8 cellular contexts compared by ENCODE assay signal in genomic region chr10:110006358-110007170, GRCh38. TPM values are rescaled to one million over a fixed set of nuclear protein-coding genes. Genes with fewer than 3 reads are reported as not detected.
DNase-seq lines count a peak whose midpoint lies in the region; ATAC-seq and TF ChIP-seq lines count a peak whose summit lies in the region.

No MANE protein-coding gene starts in this region.

- peaks cover 37% of the 10 kb centered on the region for H3K4me1 Mint-ChIP-seq in CD4-positive, alpha-beta T cell (ENCODE audit: low read depth)
- peaks cover 41% of the 10 kb centered on the region for H3K4me1 Mint-ChIP-seq in stimulated activated memory B cell treated with anti-CD40 and anti-IgM and Interleukin-4, amounts not matched to agents 10 μg/mL and 1 μg/mL and 100 μg/mL, for 72 hours

- peaks cover 27% of the 10 kb centered on the region for H3K36me3 Mint-ChIP-seq in CD4-positive, alpha-beta T cell (ENCODE audit: low read depth)
- H3K36me3 Mint-ChIP-seq in stimulated activated memory B cell treated with anti-CD40 and anti-IgM and Interleukin-4, amounts not matched to agents 10 μg/mL and 1 μg/mL and 100 μg/mL, for 72 hours: no peaks in the 10 kb centered on the region

- POLR2A ChIA-PET in CD4-positive, alpha-beta T cell (lab: Charles Lee): interaction anchor here (1.0 to 4.1 kb wide), 7 partner anchors 28 to 298 kb away, joined by 3 to 69 read pairs (median 6); partner anchors contain the start of gene SMNDC1

- ATAC-seq in CD4-positive, alpha-beta T cell (ENCODE audit: poor library complexity): no peak
- ATAC-seq in right lobe of liver (no peak), thoracic aorta (ENCODE audit: insufficient number of reproducible peaks, low FRiP score, low read depth) (no peak), HG03378 (IDR thresholded peaks at IDR 0.05; ENCODE audit: unreplicated experiment) (no peak), GM21526 (IDR thresholded peaks at IDR 0.05; ENCODE audit: low FRiP score, unreplicated experiment) (no peak)
- ATAC-seq in stimulated activated memory B cell treated with anti-CD40 and anti-IgM and Interleukin-4, amounts not matched to agents 10 μg/mL and 1 μg/mL and 100 μg/mL, for 72 hours: no peak

- H3K9me3 ChIP-seq in CD4-positive, alpha-beta T cell (ENCODE audit: control insufficient read depth, low read length): no peaks in the 10 kb centered on the region
- H3K9me3 ChIP-seq in KOPT-K1 (ENCODE audit: insufficient read depth, low read length, poor library complexity, severe bottlenecking) (no peaks in the 10 kb centered on the region), right lobe of liver (no peaks in the 10 kb centered on the region), thoracic aorta (no peaks in the 10 kb centered on the region)

- H3K27ac ChIP-seq in CD4-positive, alpha-beta T cell (ENCODE audit: low read depth, low read length): peak overlapping the region; percentile 60
- H3K27ac ChIP-seq in KOPT-K1 (ENCODE audit: low read depth, low read length, poor library complexity, severe bottlenecking) (peak overlapping the region; percentile 91), coronary artery (peak overlapping the region; percentile 95 to 98), right lobe of liver (peak overlapping the region; percentile 66 to 90 (median 84)), thoracic aorta (peak overlapping the region; percentile 87 to 98)

- DNase-seq in CD4-positive, alpha-beta T cell: peak in 3 of 10 experiments; percentile 0 to 13 (median 10)
- DNase-seq in coronary artery (ENCODE audit: low spot score) (peak; percentile 84), right lobe of liver (peak in 1 of 3 donors; percentile 48), thoracic aorta (ENCODE audit: low spot score) (peak; percentile 64)

- no peak overlapping the region for H3K4me3 Mint-ChIP-seq in CD4-positive, alpha-beta T cell
- no peak overlapping the region for H3K4me3 Mint-ChIP-seq in stimulated activated memory B cell treated with anti-CD40 and anti-IgM and Interleukin-4, amounts not matched to agents 10 μg/mL and 1 μg/mL and 100 μg/mL, for 72 hours

- H3K36me3 ChIP-seq in KOPT-K1 (ENCODE audit: insufficient read depth, low read length) (no peaks in the 10 kb centered on the region), right lobe of liver (no peaks in the 10 kb centered on the region), thoracic aorta (no peaks in the 10 kb centered on the region)

- 22% methylated on average over 20 of the region's 20 CpGs for WGBS in right lobe of liver (ENCODE audit: insufficient coverage, low coverage, low lambda C conversion rate, missing lambda C conversion rate)

- TF ChIP-seq CTCF in CD4-positive, alpha-beta T cell (IDR thresholded peaks at IDR 0.05): no peak
- no peak for TF ChIP-seq CTCF in coronary artery (IDR thresholded peaks at IDR 0.05)
- no peak for TF ChIP-seq CTCF in right lobe of liver (IDR thresholded peaks at IDR 0.05)
- TF ChIP-seq CTCF in thoracic aorta (IDR thresholded peaks at IDR 0.05): no peak

- H3K27me3 Mint-ChIP-seq in CD4-positive, alpha-beta T cell: no peaks in the 10 kb centered on the region
- no peaks in the 10 kb centered on the region for H3K27me3 Mint-ChIP-seq in stimulated activated memory B cell treated with anti-CD40 and anti-IgM and Interleukin-4, amounts not matched to agents 10 μg/mL and 1 μg/mL and 100 μg/mL, for 72 hours

- H3K4me1 ChIP-seq in right lobe of liver: peaks cover 0 to 26% (median 12%) of the 10 kb centered on the region in 4 donors
- H3K4me1 ChIP-seq in thoracic aorta (ENCODE audit: control insufficient read depth in 1 of 2, low read depth in 2 of 2): peaks cover 26 to 30% of the 10 kb centered on the region in 2 donors

- CTCF ChIA-PET in CD4-positive, alpha-beta T cell (lab: Charles Lee): interaction anchor here (0.9 to 1.4 kb wide), 5 partner anchors 10 to 219 kb away, joined by 3 to 5 read pairs (median 3); no protein-coding TSS in a partner anchor

- H3K4me3 ChIP-seq in coronary artery (peak overlapping the region; percentile 93), right lobe of liver (peak overlapping the region; percentile 83 to 94 (median 92)), thoracic aorta (peak overlapping the region; percentile 89)

- no peak overlapping the region for H3K27ac Mint-ChIP-seq in CD4-positive, alpha-beta T cell
- no peak overlapping the region for H3K27ac Mint-ChIP-seq in stimulated activated memory B cell treated with anti-CD40 and anti-IgM and Interleukin-4, amounts not matched to agents 10 μg/mL and 1 μg/mL and 100 μg/mL, for 72 hours

- TF ChIP-seq POLR2A in right lobe of liver (IDR thresholded peaks at IDR 0.05): no peak

- intact Hi-C loops in CD4-positive, alpha-beta T cell (cut with DNase I, micrococcal nuclease): loop anchor here (2.0 to 10.0 kb wide), 5 partner anchors 84 to 558 kb away; partner anchors contain the start of genes MXI1 (in 2 of the 2), SMC3 (in 1 of the 2), SMNDC1 (in 1 of the 2) and XPNPEP1 (in 1 of the 2)
- intact Hi-C loops in right lobe of liver (cut with DNase I): no loop called here

- no peaks in the 10 kb centered on the region for H3K27me3 ChIP-seq in CD4-positive, alpha-beta T cell (ENCODE audit: control insufficient read depth, insufficient read depth, low read length)
- H3K27me3 ChIP-seq in right lobe of liver: no peaks in the 10 kb centered on the region
- H3K27me3 ChIP-seq in thoracic aorta (replicated peaks; ENCODE audit: insufficient read depth): no peaks in the 10 kb centered on the region

- H3K9me3 Mint-ChIP-seq in CD4-positive, alpha-beta T cell: no peaks in the 10 kb centered on the region
- no peaks in the 10 kb centered on the region for H3K9me3 Mint-ChIP-seq in stimulated activated memory B cell treated with anti-CD40 and anti-IgM and Interleukin-4, amounts not matched to agents 10 μg/mL and 1 μg/mL and 100 μg/mL, for 72 hours

RNA-seq across cellular contexts. Expression of gene ADD3, which starts 1.2 kb away (rescaled TPM):
- 100 to 1,000 TPM; 273 to 302 TPM for total RNA-seq in CD4-positive, alpha-beta T cell
- total RNA-seq in right lobe of liver (10 to 100 TPM; 11.7 to 71.3 (median 16.2) TPM), thoracic aorta (100 to 1,000 TPM in 1 of 2 donors, 10 to 100 TPM in 1; 91.1 to 659 TPM)

Comparison
In these comparisons a context has a peak if more than half of its experiments do, and no peak if none do; other contexts are left out.
1. intact Hi-C loops: an anchor here in CD4-positive, alpha-beta T cell (2.0 to 10.0 kb wide); none called in right lobe of liver.